ENCODE assay signal across 16 cellular contexts in the genomic region with DNA sequence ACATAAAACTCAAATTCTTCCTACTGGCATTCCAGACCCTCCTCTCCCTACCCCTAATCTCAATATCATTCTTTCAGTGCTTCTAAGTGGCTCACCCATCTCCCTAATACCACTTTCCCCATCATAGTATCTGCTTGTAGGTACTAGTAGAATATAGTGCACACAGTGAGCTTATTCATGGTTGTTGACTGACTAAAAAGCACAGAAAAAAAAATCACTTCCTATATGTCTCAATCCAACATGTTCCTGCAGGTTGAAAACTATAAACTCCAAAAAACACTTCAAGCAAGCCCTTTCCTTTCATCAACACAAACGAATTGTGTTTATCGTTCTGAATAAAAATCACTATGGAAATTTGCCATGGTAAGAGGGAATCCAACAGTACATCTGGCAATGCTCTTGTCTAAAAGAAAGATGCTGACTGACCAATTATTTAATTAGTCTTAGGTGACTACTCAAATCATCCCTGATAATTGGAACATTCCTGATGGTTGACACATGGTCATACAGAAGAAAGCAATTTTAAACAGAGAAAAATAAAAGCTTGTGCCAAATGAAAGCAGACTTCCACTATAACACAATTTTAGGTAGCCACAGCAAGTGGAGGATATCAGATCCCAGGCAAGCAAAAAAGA.
A peak's percentile ranks its signal among the peaks of the same experiment; 100 is the strongest.
DNase-seq lines count a peak whose midpoint lies in the region; ATAC-seq and TF ChIP-seq lines count a peak whose summit lies in the region.
"Had no signal": no experiment of that assay in that cellular context is flagged by ENCODE, and none has a peak within 500 bp of the region (broad histone marks: within the 10 kb centered on the region; RNA-seq: fewer than 3 reads in every experiment).

No MANE protein-coding gene starts in this region.

- H3K27me3 ChIP-seq in IMR-90 (ENCODE audit: control insufficient read depth, insufficient read depth, low read length) (no peaks in the 10 kb centered on the region), ascending aorta (no peaks in the 10 kb centered on the region), sigmoid colon (no peaks in the 10 kb centered on the region), uterus (no peaks in the 10 kb centered on the region)
- H3K27me3 ChIP-seq: BLaER1 treated with 17β-estradiol and CSF1 and Interleukin-3, amounts not matched to agents 10 nM and 100 nM; SJCRH30 had no signal

- no peak overlapping the region for H2BK15ac ChIP-seq in IMR-90 (ENCODE audit: low read depth, low read length)

- TF ChIP-seq POLR2A in IMR-90 (IDR thresholded peaks at IDR 0.05; ENCODE audit: low read depth, low read length) (no peak), sigmoid colon (IDR thresholded peaks at IDR 0.05) (no peak), uterus (IDR thresholded peaks at IDR 0.05) (no peak)

- dilution Hi-C loops in IMR-90 (cut with HindIII; ENCODE audit: low sequenced_read_pairs, unreplicated experiment) = no loop called here

- H3K9me1 ChIP-seq in IMR-90 (ENCODE audit: insufficient read depth, low read length) = peaks cover 37% of the 10 kb centered on the region

- no peak overlapping the region for H2AK5ac ChIP-seq in IMR-90 (ENCODE audit: low read depth, low read length)

- peak overlapping the region; percentile 7 for H2BK5ac ChIP-seq in IMR-90 (ENCODE audit: low read depth, low read length, poor library complexity, severe bottlenecking)

- BruUV-seq in IMR-90 (replicated peaks; lab: Mats Ljungman, UMichigan) = no TSS peak

- H2AFZ ChIP-seq in IMR-90 (replicated peaks; ENCODE audit: low read length, poor library complexity) = no peak overlapping the region

- TF ChIP-seq RAD21 in IMR-90 (IDR thresholded peaks at IDR 0.05; ENCODE audit: low read length) = no peak

- H3K9me3 ChIP-seq in IMR-90 (ENCODE audit: control insufficient read depth, insufficient read depth, low read length) (no peaks in the 10 kb centered on the region), ascending aorta (no peaks in the 10 kb centered on the region), sigmoid colon (no peaks in the 10 kb centered on the region), uterus (no peaks in the 10 kb centered on the region)
- H3K9me3 ChIP-seq: BLaER1 treated with 17β-estradiol and CSF1 and Interleukin-3, amounts not matched to agents 10 nM and 100 nM; SJCRH30 had no signal

- H3K27ac ChIP-seq in IMR-90 (ENCODE audit: insufficient read depth, low read length) (no peak overlapping the region), ascending aorta (peak overlapping the region; percentile 24 to 86), epithelial cell of prostate (peak overlapping the region; percentile 97), sigmoid colon (peak overlapping the region in 3 of 4 donors; percentile 9 to 97 (median 97)), uterus (no peak overlapping the region)
- H3K27ac ChIP-seq: BLaER1 treated with 17β-estradiol and CSF1 and Interleukin-3, amounts not matched to agents 10 nM and 100 nM; SJCRH30 had no signal

- H3K36me3 ChIP-seq in IMR-90 (ENCODE audit: control insufficient read depth, insufficient read depth, low read length) = no peaks in the 10 kb centered on the region
- no peaks in the 10 kb centered on the region for H3K36me3 ChIP-seq in ascending aorta
- no peaks in the 10 kb centered on the region for H3K36me3 ChIP-seq in sigmoid colon
- no peaks in the 10 kb centered on the region for H3K36me3 ChIP-seq in uterus
- H3K36me3 ChIP-seq: SJCRH30 had no signal

- H3K4ac ChIP-seq in IMR-90 (ENCODE audit: low read depth, low read length) = no peak overlapping the region

- intact Hi-C loops in IMR-90 (cut with micrococcal nuclease) = no loop called here
- intact Hi-C loops in ascending aorta (cut with DNase I) = no loop called here
- intact Hi-C loops in sigmoid colon (cut with DNase I) = no loop called here
- intact Hi-C loops in uterus (cut with DNase I; ENCODE audit: low total_unique reads) = no loop called here

- H3K4me3 ChIP-seq in IMR-90 (ENCODE audit: insufficient read depth, low read depth, low read length) (no peak overlapping the region), ascending aorta (no peak overlapping the region), sigmoid colon (no peak overlapping the region), uterus (no peak overlapping the region)
- H3K4me3 ChIP-seq: BLaER1 treated with 17β-estradiol and CSF1 and Interleukin-3, amounts not matched to agents 10 nM and 100 nM; SJCRH30 had no signal

- no peak overlapping the region for H4K5ac ChIP-seq in IMR-90 (ENCODE audit: low read depth, low read length)

- H3K4me1 ChIP-seq in IMR-90 (ENCODE audit: control insufficient read depth, insufficient read depth, low read length) (peaks cover 32% of the 10 kb centered on the region), ascending aorta (peaks cover 8 to 62% of the 10 kb centered on the region in 2 donors), sigmoid colon (peaks cover 0 to 93% (median 90%) of the 10 kb centered on the region in 4 donors), uterus (peaks cover 3 to 9% of the 10 kb centered on the region in 2 donors)

- no CpG with 5 or more reads among the region's 2 CpGs for WGBS in IMR-90 (ENCODE audit: extremely low coverage in 2 of 2, insufficient read length in 1 of 2), 2 experiments
- 76 to 84% methylated on average over 2 of the region's 2 CpGs for WGBS in sigmoid colon, 2 donors

- H3K9ac ChIP-seq in IMR-90 (ENCODE audit: low read depth, low read length) = no peak overlapping the region
- H3K9ac ChIP-seq: BLaER1 treated with 17β-estradiol and CSF1 and Interleukin-3, amounts not matched to agents 10 nM and 100 nM had no signal

- H3K79me1 ChIP-seq in IMR-90 (ENCODE audit: low read depth in 1 of 2, low read length in 2 of 2) = peaks cover 12 to 76% of the 10 kb centered on the region in 2 experiments

- TF ChIP-seq CTCF in IMR-90 (conservative IDR thresholded peaks at IDR 0.05; ENCODE audit: low read depth, low read length) (no peak), ascending aorta (IDR thresholded peaks at IDR 0.05) (no peak), sigmoid colon (IDR thresholded peaks at IDR 0.05) (no peak), uterus (IDR thresholded peaks at IDR 0.05) (no peak)

- TF ChIP-seq EP300 in sigmoid colon (IDR thresholded peaks at IDR 0.05) = no peak

- CTCF ChIA-PET in IMR-90 (lab: Yijun Ruan, JAX) = no interaction called here

- ATAC-seq in IMR-90 (ENCODE audit: low read depth) (no peak), GM19463 (IDR thresholded peaks at IDR 0.05; ENCODE audit: unreplicated experiment) (no peak)
- ATAC-seq: CD8-positive, alpha-beta T cell had no signal

- H2BK20ac ChIP-seq in IMR-90 (ENCODE audit: low read depth, low read length) = no peak overlapping the region

- no peak overlapping the region for H4K8ac ChIP-seq in IMR-90 (ENCODE audit: low read depth in 2 of 2, low read length in 2 of 2)

- no peak overlapping the region for H2BK120ac ChIP-seq in IMR-90 (ENCODE audit: low read depth, low read length)

- H2AK9ac ChIP-seq in IMR-90 (replicated peaks; ENCODE audit: low read depth, low read length, poor library complexity) = no peak overlapping the region

- H3K4me2 ChIP-seq in IMR-90 (ENCODE audit: low read depth, low read length) = no peak overlapping the region

- in situ Hi-C loops in IMR-90 (cut with MboI; ENCODE audit: low sequenced_read_pairs) = no loop called here

- DNase-seq in IMR-90 (no peak), ascending aorta (ENCODE audit: low spot score in 2 of 2) (no peak), epithelial cell of prostate (ENCODE audit: low read depth, low spot score) (no peak), sigmoid colon (no peak), SHP77 treated with DMSO at 0.1 percent for 48 hours (lab: John Stamatoyannopoulos, UW) (no peak), uterus (no peak), NCI-H1105 treated with DMSO at 0.1 percent for 48 hours (lab: John Stamatoyannopoulos, UW) (no peak)
- DNase-seq: Calu3; CD8-positive, alpha-beta T cell; NCI-H1694 treated with DMSO at 0.1 percent for 48 hours; NCI-H524; NCI-H82; RPMI8226; SJCRH30 had no signal

- no peak overlapping the region for H3K14ac ChIP-seq in IMR-90 (replicated peaks; ENCODE audit: low read depth, low read length)

- POLR2A ChIA-PET in IMR-90 (lab: Charles Lee; ENCODE audit: unreplicated experiment) = no interaction called here

- no peak overlapping the region for H3K23ac ChIP-seq in IMR-90 (ENCODE audit: low read depth, low read length)

- H3K18ac ChIP-seq in IMR-90 (ENCODE audit: low read depth, low read length) = no peak overlapping the region

- no peak overlapping the region for H3K56ac ChIP-seq in IMR-90 (ENCODE audit: extremely low read depth, insufficient read depth, low read length)

- peaks cover 81% of the 10 kb centered on the region for H4K20me1 ChIP-seq in IMR-90 (ENCODE audit: insufficient read depth, low read length)

- H4K91ac ChIP-seq in IMR-90 (ENCODE audit: insufficient read depth, low read depth, low read length) = no peak overlapping the region

TF ChIP-seq in IMR-90, 13 proteins besides CTCF, POLR2A, EP300 and RAD21:
- no peak for TF ChIP-seq MXI1 (IDR thresholded peaks at IDR 0.05; ENCODE audit: borderline replicate concordance, low read depth, low read length)
- TF ChIP-seq FOS (IDR thresholded peaks at IDR 0.05; ENCODE audit: low read depth, low read length) = no peak
- TF ChIP-seq, protein P1, sequence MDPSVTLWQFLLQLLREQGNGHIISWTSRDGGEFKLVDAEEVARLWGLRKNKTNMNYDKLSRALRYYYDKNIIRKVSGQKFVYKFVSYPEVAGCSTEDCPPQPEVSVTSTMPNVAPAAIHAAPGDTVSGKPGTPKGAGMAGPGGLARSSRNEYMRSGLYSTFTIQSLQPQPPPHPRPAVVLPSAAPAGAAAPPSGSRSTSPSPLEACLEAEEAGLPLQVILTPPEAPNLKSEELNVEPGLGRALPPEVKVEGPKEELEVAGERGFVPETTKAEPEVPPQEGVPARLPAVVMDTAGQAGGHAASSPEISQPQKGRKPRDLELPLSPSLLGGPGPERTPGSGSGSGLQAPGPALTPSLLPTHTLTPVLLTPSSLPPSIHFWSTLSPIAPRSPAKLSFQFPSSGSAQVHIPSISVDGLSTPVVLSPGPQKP (IDR thresholded peaks at IDR 0.05; ENCODE audit: borderline replicate concordance, low read depth, low read length) = no peak
- TF ChIP-seq NFE2L2 (IDR thresholded peaks at IDR 0.05; ENCODE audit: low read depth, low read length) = no peak
- TF ChIP-seq RCOR1 (IDR thresholded peaks at IDR 0.05; ENCODE audit: insufficient replicate concordance, low read length) = no peak
- TF ChIP-seq CEBPB (IDR thresholded peaks at IDR 0.05; ENCODE audit: low read depth, low read length) = no peak

Comparison
In these comparisons a context has a peak if more than half of its experiments do, and no peak if none do; other contexts are left out.
1. H3K27ac ChIP-seq: peak in ascending aorta (2 of 2), epithelial cell of prostate (single experiment) and sigmoid colon (3 of 4); none in IMR-90 (single experiment) and uterus (0 of 2).